Comparison of ENCODE assay signal across 28 cellular contexts in genomic region chr2:112910865-112911264, GRCh38. TPM values are rescaled to one million over a fixed set of nuclear protein-coding genes. Genes with fewer than 3 reads are reported as not detected.
"Had no signal": no experiment of that assay in that cellular context is flagged by ENCODE, and none has a peak within 500 bp of the region (broad histone marks: within the 10 kb centered on the region; RNA-seq: fewer than 3 reads in every experiment).

TSS of gene IL37 (plus strand) at chr2:112911165. CDS start at chr2:112913013, 1,848 bp downstream.

- DNase-seq: Karpas-422, MM.1S, MV-4-11, NCI-H1105, NCI-H1417 treated with DMSO at 0.1 percent for 48 hours, NCI-H1436 treated with DMSO at 0.1 percent for 48 hours, NCI-H1694 treated with DMSO at 0.1 percent for 48 hours, NCI-H187 treated with DMSO at 0.1 percent for 48 hours, NCI-H2227 treated with DMSO at 0.1 percent for 48 hours, NCI-H345, NCI-H446, NCI-H510A treated with DMSO at 0.1 percent for 48 hours, NCI-H524 treated with DMSO at 0.1 percent for 48 hours, NCI-H526 treated with DMSO at 0.1 percent for 48 hours, NCI-H774, PC-9, SHP77, SIG-M5 had no signal

- ATAC-seq: Panc1, Right ventricle myocardium inferior, SK-N-SH treated with all-trans-retinoic acid at 6 μM for 48 hours had no signal

- H3K4me3 ChIP-seq: PC-9, SK-N-MC had no signal

- H3K27ac ChIP-seq: KMS-11, PC-9, RWPE1, SK-N-MC had no signal

RNA-seq across cellular contexts. Expression of gene IL37, which starts in this region (rescaled TPM):
- total RNA-seq: MCF 10A, NCI-H460, OCI-LY7, Right ventricle myocardium inferior, SK-MEL-5 had no signal
